In genomic region chr21:41761211-41762181, GRCh38 we compare ENCODE assay signal across 9 cellular contexts. TPM values are rescaled to one million over a fixed set of nuclear protein-coding genes. Genes with fewer than 3 reads are reported as not detected.
DNase-seq lines count a peak whose midpoint lies in the region; ATAC-seq and TF ChIP-seq lines count a peak whose summit lies in the region.
"Had no signal": no experiment of that assay in that cellular context is flagged by ENCODE, and none has a peak within 500 bp of the region (broad histone marks: within the 10 kb centered on the region; RNA-seq: fewer than 3 reads in every experiment).

No MANE protein-coding gene starts in this region.

- peak in 2 of 4 donors; percentile 15 to 33 for TF ChIP-seq POLR2A in upper lobe of left lung (IDR thresholded peaks at IDR 0.05)

- intact Hi-C loops in MCF 10A (cut with micrococcal nuclease), result loop anchor here (2.0 to 10.0 kb wide), 3 partner anchors 34 to 597 kb away; partner anchors contain the start of gene BACE2

- no peaks in the 10 kb centered on the region for H3K9me3 Mint-ChIP-seq in activated CD4-positive, alpha-beta T cell treated with anti-CD3 and anti-CD28 coated beads, Interleukin-2, amount 10 ng/mL, durations not matched to agents 7 days and 5 days
- no peaks in the 10 kb centered on the region for H3K9me3 Mint-ChIP-seq in MCF 10A (ENCODE audit: unreplicated experiment)
- no peaks in the 10 kb centered on the region for H3K9me3 Mint-ChIP-seq in activated naive CD4-positive, alpha-beta T cell treated with anti-CD3 and anti-CD28 coated beads, Interleukin-2, amount 10 ng/mL, durations not matched to agents 7 days and 5 days

- CTCF ChIA-PET in activated CD4-positive, alpha-beta T cell treated with anti-CD3 and anti-CD28 coated beads, Interleukin-2, amount 10 ng/mL, durations not matched to agents 7 days and 5 days (lab: Charles Lee), result interaction anchor here (0.8 to 1.4 kb wide), 2 partner anchors 10 to 18 kb away, joined by 3 to 4 read pairs; no protein-coding TSS in a partner anchor
- CTCF ChIA-PET in MCF 10A (lab: Yijun Ruan, JAX), result interaction anchor here (0.7 to 12.0 kb wide), 13 partner anchors 9 to 149 kb away, joined by 3 to 163 read pairs (median 4); no protein-coding TSS in a partner anchor
- CTCF ChIA-PET in activated naive CD4-positive, alpha-beta T cell treated with anti-CD3 and anti-CD28 coated beads, Interleukin-2, amount 10 ng/mL, durations not matched to agents 7 days and 5 days (lab: Charles Lee), result interaction anchor here (0.6 to 1.4 kb wide), 5 partner anchors 14 to 479 kb away, joined by 3 to 4 read pairs (median 3); no protein-coding TSS in a partner anchor

- DNase-seq in activated CD4-positive, alpha-beta T cell treated with anti-CD3 and anti-CD28 coated beads, Interleukin-2, amount 10 ng/mL, durations not matched to agents 7 days and 5 days, result no peak
- no peak for DNase-seq in activated CD4-positive, alpha-beta T cell treated with anti-CD3 and anti-CD28 coated beads, Interleukin-2, amount 50 U/mL, for 1 hour
- DNase-seq in MCF 10A (ENCODE audit: unreplicated experiment) (peak; percentile 86), left lobe of liver (ENCODE audit: low spot score) (peak; percentile 57), upper lobe of left lung (peak; percentile 65 to 79), GM19238 (ENCODE audit: insufficient read length, low spot score) (no peak), globus pallidus (ENCODE audit: low spot score) (no peak)
- DNase-seq in activated naive CD4-positive, alpha-beta T cell treated with anti-CD3 and anti-CD28 coated beads, Interleukin-2, amount 10 ng/mL, durations not matched to agents 7 days and 5 days, result no peak

- POLR2A ChIA-PET in activated CD4-positive, alpha-beta T cell treated with anti-CD3 and anti-CD28 coated beads, Interleukin-2, amount 10 ng/mL, durations not matched to agents 7 days and 5 days (lab: Charles Lee), result no interaction called here
- POLR2A ChIA-PET in MCF 10A (lab: Yijun Ruan, JAX), result interaction anchor here (0.7 to 12.7 kb wide), 17 partner anchors 9 to 147 kb away, joined by 3 to 238 read pairs (median 6); no protein-coding TSS in a partner anchor

- H3K9me3 ChIP-seq in upper lobe of left lung, result no peaks in the 10 kb centered on the region

- 4 to 6% methylated on average over 29 to 31 of the region's 31 CpGs for WGBS in upper lobe of left lung, 2 donors

- H3K27ac ChIP-seq in upper lobe of left lung, result peak overlapping the region; percentile 66 to 80 (median 76)
- H3K27ac ChIP-seq: BLaER1 treated with 17β-estradiol and CSF1 and Interleukin-3, amounts not matched to agents 10 nM and 100 nM had no signal

- BruUV-seq in MCF 10A (replicated peaks; lab: Mats Ljungman, UMichigan), result no TSS peak

- H3K4me1 ChIP-seq in upper lobe of left lung, result peaks cover 20 to 61% (median 35%) of the 10 kb centered on the region in 4 donors

- peak; percentile 57 for ATAC-seq in left lobe of liver
- peak; percentile 77 to 92 for ATAC-seq in upper lobe of left lung (ENCODE audit: low FRiP score in 2 of 2)

- H3K36me3 ChIP-seq in upper lobe of left lung, result no peaks in the 10 kb centered on the region
- H3K36me3 ChIP-seq: BLaER1 treated with 17β-estradiol and CSF1 and Interleukin-3, amounts not matched to agents 10 nM and 100 nM had no signal

- no peak overlapping the region for H3K4me3 Mint-ChIP-seq in activated CD4-positive, alpha-beta T cell treated with anti-CD3 and anti-CD28 coated beads, Interleukin-2, amount 10 ng/mL, durations not matched to agents 7 days and 5 days
- H3K4me3 Mint-ChIP-seq in MCF 10A (ENCODE audit: unreplicated experiment), result peak overlapping the region; percentile 87
- H3K4me3 Mint-ChIP-seq in activated naive CD4-positive, alpha-beta T cell treated with anti-CD3 and anti-CD28 coated beads, Interleukin-2, amount 10 ng/mL, durations not matched to agents 7 days and 5 days, result no peak overlapping the region

- H3K36me3 Mint-ChIP-seq in activated CD4-positive, alpha-beta T cell treated with anti-CD3 and anti-CD28 coated beads, Interleukin-2, amount 10 ng/mL, durations not matched to agents 7 days and 5 days (ENCODE audit: low read depth), result no peaks in the 10 kb centered on the region
- H3K36me3 Mint-ChIP-seq in MCF 10A (ENCODE audit: insufficient read depth, unreplicated experiment), result peaks cover 63% of the 10 kb centered on the region
- no peaks in the 10 kb centered on the region for H3K36me3 Mint-ChIP-seq in activated naive CD4-positive, alpha-beta T cell treated with anti-CD3 and anti-CD28 coated beads, Interleukin-2, amount 10 ng/mL, durations not matched to agents 7 days and 5 days

- peak overlapping the region; percentile 60 for H3K27ac Mint-ChIP-seq in activated CD4-positive, alpha-beta T cell treated with anti-CD3 and anti-CD28 coated beads, Interleukin-2, amount 10 ng/mL, durations not matched to agents 7 days and 5 days
- H3K27ac Mint-ChIP-seq in MCF 10A (ENCODE audit: low read depth, unreplicated experiment), result peak overlapping the region; percentile 62
- no peak overlapping the region for H3K27ac Mint-ChIP-seq in activated naive CD4-positive, alpha-beta T cell treated with anti-CD3 and anti-CD28 coated beads, Interleukin-2, amount 10 ng/mL, durations not matched to agents 7 days and 5 days

- H3K27me3 Mint-ChIP-seq in activated CD4-positive, alpha-beta T cell treated with anti-CD3 and anti-CD28 coated beads, Interleukin-2, amount 10 ng/mL, durations not matched to agents 7 days and 5 days, result peaks cover 55% of the 10 kb centered on the region
- H3K27me3 Mint-ChIP-seq in MCF 10A (ENCODE audit: insufficient read depth, unreplicated experiment), result no peaks in the 10 kb centered on the region
- H3K27me3 Mint-ChIP-seq in activated naive CD4-positive, alpha-beta T cell treated with anti-CD3 and anti-CD28 coated beads, Interleukin-2, amount 10 ng/mL, durations not matched to agents 7 days and 5 days, result peaks cover 78% of the 10 kb centered on the region

- peak in 1 of 4 donors; percentile 19 for TF ChIP-seq EP300 in upper lobe of left lung (IDR thresholded peaks at IDR 0.05)

- peak overlapping the region in 3 of 4 donors; percentile 11 to 36 (median 13) for H3K4me3 ChIP-seq in upper lobe of left lung
- H3K4me3 ChIP-seq: BLaER1 treated with 17β-estradiol and CSF1 and Interleukin-3, amounts not matched to agents 10 nM and 100 nM had no signal

- no peak for TF ChIP-seq CTCF in MCF 10A (IDR thresholded peaks at IDR 0.05; ENCODE audit: unreplicated experiment)
- TF ChIP-seq CTCF in upper lobe of left lung (IDR thresholded peaks at IDR 0.05), result no peak

- peaks cover 7% of the 10 kb centered on the region for H3K4me1 Mint-ChIP-seq in activated CD4-positive, alpha-beta T cell treated with anti-CD3 and anti-CD28 coated beads, Interleukin-2, amount 10 ng/mL, durations not matched to agents 7 days and 5 days
- peaks cover 53% of the 10 kb centered on the region for H3K4me1 Mint-ChIP-seq in MCF 10A (ENCODE audit: insufficient read depth, unreplicated experiment)
- peaks cover 8% of the 10 kb centered on the region for H3K4me1 Mint-ChIP-seq in activated naive CD4-positive, alpha-beta T cell treated with anti-CD3 and anti-CD28 coated beads, Interleukin-2, amount 10 ng/mL, durations not matched to agents 7 days and 5 days

- H3K27me3 ChIP-seq in upper lobe of left lung, result peaks cover 0 to 13% (median 4%) of the 10 kb centered on the region in 4 donors

RNA-seq across cellular contexts. Expression of gene RIPK4, which starts 5.4 kb away (rescaled TPM):
- total RNA-seq in activated CD4-positive, alpha-beta T cell treated with anti-CD3 and anti-CD28 coated beads, Interleukin-2, amount 10 ng/mL, durations not matched to agents 7 days and 5 days, result under 1 TPM in 1 of 2 experiments, not detected in 1; 0.07 TPM
- total RNA-seq in MCF 10A (2022) (14.0 and 22.3 TPM in 2 replicates), left lobe of liver (8.2 TPM), upper lobe of left lung (10 to 100 TPM in 5 of 6 donors, 1 to 10 TPM in 1; 6.3 to 18.6 (median 14.9) TPM)

Comparison
In these comparisons a context has a peak if more than half of its experiments do, and no peak if none do; other contexts are left out.
1. DNase-seq: peak in MCF 10A (single experiment), left lobe of liver (single experiment) and upper lobe of left lung (2 of 2); none in activated CD4-positive, alpha-beta T cell treated with anti-CD3 and anti-CD28 coated beads, Interleukin-2, amount 10 ng/mL, durations not matched to agents 7 days and 5 days (single experiment), activated CD4-positive, alpha-beta T cell treated with anti-CD3 and anti-CD28 coated beads, Interleukin-2, amount 50 U/mL, for 1 hour (single experiment), GM19238 (single experiment), globus pallidus (single experiment) and activated naive CD4-positive, alpha-beta T cell treated with anti-CD3 and anti-CD28 coated beads, Interleukin-2, amount 10 ng/mL, durations not matched to agents 7 days and 5 days (single experiment).